Comparison of ENCODE assay signal across 19 cellular contexts in the genomic region with DNA sequence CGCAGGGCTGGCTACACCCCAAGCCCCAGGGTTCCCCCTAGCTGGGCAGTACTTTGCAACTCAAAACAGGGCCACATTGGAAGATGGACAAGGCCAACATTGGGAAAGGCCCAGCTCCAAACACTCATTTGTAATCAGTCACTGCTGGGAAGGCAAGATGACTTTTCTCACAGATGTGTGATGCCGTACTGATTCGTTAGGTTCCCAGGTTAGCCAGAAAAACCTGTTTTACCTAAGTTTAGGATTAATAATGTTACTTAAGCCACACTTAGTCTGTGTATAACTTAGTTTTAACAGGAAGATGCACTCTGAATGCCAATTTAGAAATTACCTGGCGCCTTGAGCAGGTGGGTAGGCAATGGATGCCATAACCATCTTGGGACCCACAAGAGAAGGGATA.
"Had no signal": no experiment of that assay in that cellular context is flagged by ENCODE, and none has a peak within 500 bp of the region (broad histone marks: within the 10 kb centered on the region; RNA-seq: fewer than 3 reads in every experiment).

No MANE protein-coding gene starts in this region.

- H3K27me3 ChIP-seq: dorsolateral prefrontal cortex, upper lobe of right lung had no signal

- H3K36me3 Mint-ChIP-seq: activated naive CD8-positive, alpha-beta T cell treated with anti-CD3 and anti-CD28 coated beads, Interleukin-2, amount 10 ng/mL, durations not matched to agents 7 days and 5 days; natural killer cell had no signal

- H3K36me3 ChIP-seq: upper lobe of right lung had no signal

- H3K4me3 Mint-ChIP-seq: activated CD4-positive, alpha-beta T cell treated with anti-CD3 and anti-CD28 coated beads, Interleukin-2, amount 10 ng/mL, durations not matched to agents 7 days and 5 days; activated naive CD8-positive, alpha-beta T cell treated with anti-CD3 and anti-CD28 coated beads, Interleukin-2, amount 10 ng/mL, durations not matched to agents 7 days and 5 days; activated T-cell treated with anti-CD3 and anti-CD28 coated beads, Interleukin-2, amount 50 U/mL, for 72 hours; natural killer cell had no signal

- DNase-seq: activated CD4-positive, alpha-beta T cell treated with anti-CD3 and anti-CD28 coated beads, Interleukin-2, amount 10 ng/mL, durations not matched to agents 7 days and 5 days; activated CD8-positive, alpha-beta memory T cell treated with anti-CD3 and anti-CD28 coated beads, Interleukin-2, amount 50 U/mL, for 48 hours; activated naive CD8-positive, alpha-beta T cell treated with anti-CD3 and anti-CD28 coated beads, Interleukin-2, amount 10 ng/mL, durations not matched to agents 7 days and 5 days; activated T-cell treated with anti-CD3 and anti-CD28 coated beads, Interleukin-2, amount 50 U/mL, for 72 hours; anterior cingulate cortex; dorsolateral prefrontal cortex; foreskin fibroblast; glutamatergic neuron; left ventricle myocardium inferior; mesenchymal stem cell; natural killer cell; nucleus accumbens; posterior cingulate gyrus; small intestine; stimulated activated CD4-positive, alpha-beta T cell treated with anti-CD3 and anti-CD28 coated beads, Interleukin-4, amount 100 ng/mL, for 24 hours; stimulated activated naive CD4-positive, alpha-beta T cell; substantia nigra; T-helper 2 cell; upper lobe of right lung had no signal

- H3K27ac ChIP-seq: dorsolateral prefrontal cortex, upper lobe of right lung had no signal

- H3K4me3 ChIP-seq: dorsolateral prefrontal cortex, left ventricle myocardium inferior, upper lobe of right lung had no signal

- H3K9me3 Mint-ChIP-seq: activated CD4-positive, alpha-beta T cell treated with anti-CD3 and anti-CD28 coated beads, Interleukin-2, amount 10 ng/mL, durations not matched to agents 7 days and 5 days; activated naive CD8-positive, alpha-beta T cell treated with anti-CD3 and anti-CD28 coated beads, Interleukin-2, amount 10 ng/mL, durations not matched to agents 7 days and 5 days; activated T-cell treated with anti-CD3 and anti-CD28 coated beads, Interleukin-2, amount 50 U/mL, for 72 hours; natural killer cell had no signal

- H3K4me1 Mint-ChIP-seq: activated CD4-positive, alpha-beta T cell treated with anti-CD3 and anti-CD28 coated beads, Interleukin-2, amount 10 ng/mL, durations not matched to agents 7 days and 5 days; activated naive CD8-positive, alpha-beta T cell treated with anti-CD3 and anti-CD28 coated beads, Interleukin-2, amount 10 ng/mL, durations not matched to agents 7 days and 5 days had no signal

- ATAC-seq: activated T-cell treated with anti-CD3 and anti-CD28 coated beads, Interleukin-2, amount 50 U/mL, for 72 hours; natural killer cell had no signal

- H3K27ac Mint-ChIP-seq: activated CD4-positive, alpha-beta T cell treated with anti-CD3 and anti-CD28 coated beads, Interleukin-2, amount 10 ng/mL, durations not matched to agents 7 days and 5 days; activated naive CD8-positive, alpha-beta T cell treated with anti-CD3 and anti-CD28 coated beads, Interleukin-2, amount 10 ng/mL, durations not matched to agents 7 days and 5 days; activated T-cell treated with anti-CD3 and anti-CD28 coated beads, Interleukin-2, amount 50 U/mL, for 72 hours; natural killer cell had no signal

- H3K9me3 ChIP-seq: left ventricle myocardium inferior, upper lobe of right lung had no signal
